Comparison of ENCODE assay signal across 8 cellular contexts in the genomic region with DNA sequence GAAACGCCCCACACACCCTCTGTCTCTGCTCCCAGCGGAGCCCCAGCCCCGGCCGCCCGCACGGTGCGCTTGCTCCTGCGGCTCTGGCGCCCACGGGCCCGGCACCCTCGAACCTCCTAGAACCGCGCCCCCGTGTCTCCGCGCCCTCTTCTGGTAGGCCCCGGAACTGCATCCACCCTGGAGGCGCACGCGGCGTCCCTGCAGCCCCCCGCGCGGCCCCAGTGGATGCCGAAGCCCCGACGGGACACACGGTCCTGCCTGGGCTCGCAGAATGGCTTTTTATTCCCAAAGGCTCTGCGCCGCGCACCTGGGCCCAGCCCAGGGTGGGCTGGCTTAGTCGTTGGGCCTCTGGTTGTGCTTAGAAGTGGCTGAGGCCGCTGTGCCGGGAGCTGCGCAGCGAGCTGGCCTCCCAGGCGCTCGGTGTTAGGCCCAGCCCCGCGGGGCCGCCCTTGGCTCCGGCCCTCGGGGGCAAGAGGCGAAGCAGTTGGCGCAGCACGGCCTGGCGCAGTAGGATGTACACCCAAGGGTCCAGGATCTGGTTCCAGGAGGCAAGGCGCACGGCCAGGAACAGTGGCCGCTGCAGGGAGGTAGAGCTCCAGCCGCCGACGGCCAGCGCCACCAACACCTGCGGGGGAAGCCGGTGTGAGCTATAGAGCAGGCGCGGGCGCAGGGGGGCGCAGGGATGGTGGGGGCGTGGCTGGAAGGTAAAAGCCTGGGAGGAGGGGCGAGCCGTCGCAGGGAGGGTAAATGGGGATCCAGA. TPM values are rescaled to one million over a fixed set of nuclear protein-coding genes. Genes with fewer than 3 reads are reported as not detected.
DNase-seq lines count a peak whose midpoint lies in the region; ATAC-seq and TF ChIP-seq lines count a peak whose summit lies in the region.

No MANE protein-coding gene starts in this region.

- CTCF ChIA-PET in GM10248 (lab: Yijun Ruan, JAX) = interaction anchor here (0.7 to 2.6 kb wide), 22 partner anchors 9 to 412 kb away, joined by 3 to 15 read pairs (median 4); a partner anchor contains a TSS

- TF ChIP-seq CTCF in GM10248 (IDR thresholded peaks at IDR 0.05; ENCODE audit: control extremely low read depth, extremely low read depth, low read depth, missing control alignments) = peak; percentile 92
- peak; percentile 87 for TF ChIP-seq CTCF in cardiac fibroblast (IDR thresholded peaks at IDR 0.05; ENCODE audit: low read depth, low read length)
- TF ChIP-seq CTCF in kidney epithelial cell (IDR thresholded peaks at IDR 0.05; ENCODE audit: insufficient read depth, low read length, poor library complexity, severe bottlenecking) = peak; percentile 78

- DNase-seq in GM10248 (ENCODE audit: extremely low spot score) (peak; percentile 92), NCI-H1105 treated with DMSO at 0.1 percent for 48 hours (lab: John Stamatoyannopoulos, UW) (peak; percentile 70), cardiac fibroblast (ENCODE audit: low read depth in 2 of 2) (peak; percentile 61 to 67), kidney epithelial cell (ENCODE audit: low read depth) (no peak)
- peak; percentile 66 for DNase-seq in activated CD4-positive, CD25-positive, alpha-beta regulatory T cell treated with anti-CD3 and anti-CD28 coated beads, Interleukin-2, amount 50 U/mL, for 16 hours (ENCODE audit: low read depth, low spot score)
- peak; percentile 81 to 90 for DNase-seq in stimulated activated CD4-positive, alpha-beta T cell treated with anti-CD3 and anti-CD28 coated beads, Interleukin-4, amount 100 ng/mL, for 4 hours

- peaks cover 14% of the 10 kb centered on the region for H3K27me3 ChIP-seq in kidney epithelial cell (ENCODE audit: control insufficient read depth, insufficient read depth, low read length)

- ATAC-seq in GM18858 (IDR thresholded peaks at IDR 0.05; ENCODE audit: unreplicated experiment) = no peak
- ATAC-seq in GM18867 (IDR thresholded peaks at IDR 0.05; ENCODE audit: unreplicated experiment) = no peak

- POLR2A ChIA-PET in GM10248 (lab: Yijun Ruan, JAX) = interaction anchor here (0.6 kb wide), 2 partner anchors 144 to 336 kb away, joined by 3 read pairs; a partner anchor contains a TSS

- H3K4me3 ChIP-seq in cardiac fibroblast (replicated peaks in 1 of 2; ENCODE audit: low read depth in 2 of 2, low read length in 2 of 2) = no peak overlapping the region
- no peak overlapping the region for H3K4me3 ChIP-seq in kidney epithelial cell (ENCODE audit: low read depth, low read length)

- H3K36me3 ChIP-seq in kidney epithelial cell (ENCODE audit: control insufficient read depth, insufficient read depth, low read length) = peaks cover 1% of the 10 kb centered on the region

RNA-seq across cellular contexts. Expression of a gene that starts 2.8 kb away (rescaled TPM):
- total RNA-seq in kidney epithelial cell = 5.5 and 6.9 TPM in 2 replicates

RNA-seq across cellular contexts. Expression of a gene that starts 23.5 kb away (rescaled TPM):
- 188 and 222 TPM in 2 replicates for total RNA-seq in kidney epithelial cell

RNA-seq across cellular contexts. Expression of a gene that starts 39.3 kb away (rescaled TPM):
- 230 and 256 TPM in 2 replicates for total RNA-seq in kidney epithelial cell

RNA-seq across cellular contexts. Expression of a gene that starts 45.8 kb away (rescaled TPM):
- total RNA-seq in kidney epithelial cell = 58.1 and 64.7 TPM in 2 replicates

RNA-seq across cellular contexts. Expression of a gene that starts 53.2 kb away (rescaled TPM):
- 96.4 and 111 TPM in 2 replicates for total RNA-seq in kidney epithelial cell
